Comparison of ENCODE assay signal across 8 cellular contexts in genomic region chr13:112619730-112620639, GRCh38. TPM values are rescaled to one million over a fixed set of nuclear protein-coding genes. Genes with fewer than 3 reads are reported as not detected.
DNase-seq lines count a peak whose midpoint lies in the region; ATAC-seq and TF ChIP-seq lines count a peak whose summit lies in the region.

No MANE protein-coding gene starts in this region.

- peak overlapping the region; percentile 74 for H3K23ac ChIP-seq in mesendoderm (ENCODE audit: low read length)

- H3K27me3 ChIP-seq in mesendoderm (ENCODE audit: insufficient read depth, low read length, poor library complexity) (no peaks in the 10 kb centered on the region), aorta (ENCODE audit: control insufficient read depth in 1 of 2, insufficient read depth in 2 of 2, low read length in 1 of 2) (no peaks in the 10 kb centered on the region)

- H3K4ac ChIP-seq in mesendoderm (ENCODE audit: low read depth, low read length), result no peak overlapping the region

- no peak overlapping the region for H3K27ac ChIP-seq in mesendoderm (ENCODE audit: low read depth, low read length)
- no peak overlapping the region for H3K27ac ChIP-seq in aorta (ENCODE audit: low read depth in 1 of 2, low read length in 2 of 2)

- no peaks in the 10 kb centered on the region for H3K79me2 ChIP-seq in mesendoderm (ENCODE audit: control insufficient read depth, insufficient read depth, low read length)

- no peak overlapping the region for H2BK120ac ChIP-seq in mesendoderm (ENCODE audit: low read depth, low read length)

- intact Hi-C loops in aorta (cut with DNase I), result no loop called here

- H3K18ac ChIP-seq in mesendoderm (ENCODE audit: low read length), result no peak overlapping the region

- H2BK15ac ChIP-seq in mesendoderm (replicated peaks; ENCODE audit: low read depth), result no peak overlapping the region

- no CpG with 5 or more reads among the region's 25 CpGs for WGBS in mesendoderm (ENCODE audit: extremely low coverage, insufficient coverage, low lambda C conversion rate)
- WGBS in aorta, 2 donors, result 54 to 60% methylated on average over 25 of the region's 25 CpGs

- H3K4me2 ChIP-seq in mesendoderm (ENCODE audit: low read length), result peak overlapping the region; percentile 61

- H3K36me3 ChIP-seq in mesendoderm (ENCODE audit: control insufficient read depth, insufficient read depth, low read length) (no peaks in the 10 kb centered on the region), aorta (ENCODE audit: control insufficient read depth in 1 of 2, insufficient read depth in 2 of 2, low read length in 1 of 2) (no peaks in the 10 kb centered on the region)

- no peak overlapping the region for H2BK5ac ChIP-seq in mesendoderm (ENCODE audit: low read length)

- H4K5ac ChIP-seq in mesendoderm (ENCODE audit: low read length), result no peak overlapping the region

- DNase-seq in NCI-H1436 treated with DMSO at 0.1 percent for 48 hours (lab: John Stamatoyannopoulos, UW) (peak; percentile 88), cardiac fibroblast (ENCODE audit: low read depth in 2 of 2) (peak; percentile 20 to 41), mesendoderm (peak; percentile 93), aorta (no peak)

- H3K79me1 ChIP-seq in mesendoderm (ENCODE audit: low read length), result no peaks in the 10 kb centered on the region

- H3K56ac ChIP-seq in mesendoderm (ENCODE audit: low read length), result no peak overlapping the region

- H3K4me3 ChIP-seq in cardiac fibroblast (replicated peaks in 1 of 2; ENCODE audit: low read depth in 2 of 2, low read length in 2 of 2) (no peak overlapping the region), mesendoderm (ENCODE audit: low read length) (peak overlapping the region; percentile 26), aorta (ENCODE audit: low read length in 2 of 2) (no peak overlapping the region)

- ATAC-seq in GM18861 (IDR thresholded peaks at IDR 0.05; ENCODE audit: unreplicated experiment) (peak; percentile 88), GM18505 (IDR thresholded peaks at IDR 0.05; ENCODE audit: unreplicated experiment) (no peak), HG03432 (IDR thresholded peaks at IDR 0.05; ENCODE audit: unreplicated experiment) (no peak), aorta (ENCODE audit: low FRiP score) (no peak), GM19455 (IDR thresholded peaks at IDR 0.05; ENCODE audit: unreplicated experiment) (no peak)

- no peak overlapping the region for H2AK5ac ChIP-seq in mesendoderm (ENCODE audit: low read length)

- H3K9ac ChIP-seq in mesendoderm (ENCODE audit: low read length), result peak overlapping the region; percentile 24

- H3K4me1 ChIP-seq in mesendoderm (ENCODE audit: control insufficient read depth, low read depth, low read length) (no peaks in the 10 kb centered on the region), aorta (ENCODE audit: control insufficient read depth in 1 of 2, insufficient read depth in 2 of 2, low read length in 2 of 2) (no peaks in the 10 kb centered on the region)

- no peaks in the 10 kb centered on the region for H3K9me3 ChIP-seq in aorta (ENCODE audit: control insufficient read depth, low read length)

- no peak overlapping the region for H4K8ac ChIP-seq in mesendoderm (ENCODE audit: low read depth, low read length)

- TF ChIP-seq CTCF in cardiac fibroblast (IDR thresholded peaks at IDR 0.05; ENCODE audit: low read depth, low read length), result no peak

- TF ChIP-seq POLR2A in GM18505 (IDR thresholded peaks at IDR 0.05; ENCODE audit: borderline replicate concordance, extremely low read depth, insufficient read depth, insufficient read length), result no peak

RNA-seq across cellular contexts. Expression of gene TUBGCP3, which starts 32.0 kb away (rescaled TPM):
- polyA plus RNA-seq in mesendoderm (2013, experiment 1 of 2), result 20.8 TPM
- 20.8 TPM for polyA plus RNA-seq in mesendoderm (2013, experiment 2 of 2)
- 10 to 100 TPM; 34.7 to 45.9 TPM for total RNA-seq in aorta
- polyA plus RNA-seq in aorta, result 10 to 100 TPM in 1 of 2 donors, 1 to 10 TPM in 1; 3.6 to 20.2 TPM

Comparison
In these comparisons a context has a peak if more than half of its experiments do, and no peak if none do; other contexts are left out.
1. DNase-seq: peak in NCI-H1436 treated with DMSO at 0.1 percent for 48 hours (single experiment), cardiac fibroblast (2 of 2) and mesendoderm (single experiment); none in aorta (0 of 2).